Comparison of ENCODE assay signal across 8 cellular contexts in the genomic region with DNA sequence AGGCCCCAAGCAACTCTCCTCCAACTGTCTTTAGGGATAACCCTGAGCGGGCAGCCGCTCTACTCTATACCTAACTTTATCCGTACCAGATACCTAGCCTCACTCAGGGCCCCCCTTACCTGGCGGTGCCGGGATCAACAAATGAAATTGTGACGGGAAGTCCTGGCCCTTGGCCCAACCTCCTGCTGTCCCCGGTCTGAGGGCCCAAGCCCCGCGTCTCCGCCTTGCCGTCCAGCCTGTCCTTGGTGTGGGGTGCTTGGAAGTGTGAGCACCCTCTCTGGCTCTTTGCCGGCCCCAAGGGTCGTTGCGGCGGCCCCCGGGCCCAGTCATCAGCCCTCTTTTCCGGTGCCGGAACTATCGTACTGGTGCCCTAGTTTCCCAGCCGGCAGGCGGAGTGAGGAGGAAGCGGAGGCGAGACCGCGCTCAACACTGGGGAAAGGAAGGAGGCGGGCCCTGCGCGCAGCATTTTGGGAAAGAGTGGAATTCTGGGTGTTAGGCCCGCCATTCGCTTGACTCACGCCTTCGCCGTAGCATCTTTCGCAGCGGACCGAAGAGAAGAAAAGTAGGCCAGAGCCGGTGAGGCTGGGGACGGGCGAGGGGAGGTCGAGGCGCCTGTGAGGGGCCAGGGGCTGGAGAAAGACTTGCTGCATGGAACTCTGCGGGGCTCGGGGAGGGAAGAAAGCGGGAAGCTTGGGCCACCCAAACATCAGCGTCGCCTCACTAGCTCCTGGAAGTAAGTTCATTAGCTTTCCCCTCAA. TPM values are rescaled to one million over a fixed set of nuclear protein-coding genes. Genes with fewer than 3 reads are reported as not detected.
DNase-seq lines count a peak whose midpoint lies in the region; ATAC-seq and TF ChIP-seq lines count a peak whose summit lies in the region.

A gene (plus strand): TSS at position 504 of the 758 bp plus-strand sequence. CDS start 1,676 bp downstream, outside the sequence.

- ATAC-seq in HG02870 (IDR thresholded peaks at IDR 0.05; ENCODE audit: unreplicated experiment) (peak; percentile 52), T-helper 17 cell (peak; percentile 70), upper lobe of right lung (peak; percentile 85)

- intact Hi-C loops in left ventricle myocardium inferior (cut with micrococcal nuclease) (no loop called here), upper lobe of right lung (cut with DNase I) (no loop called here)

- H3K36me3 Mint-ChIP-seq in T-helper 17 cell (ENCODE audit: low read depth) (peaks cover 15% of the 10 kb centered on the region), progenitor cell of endocrine pancreas (ENCODE audit: insufficient read depth) (peaks cover 8% of the 10 kb centered on the region)

- H3K9me3 Mint-ChIP-seq in progenitor cell of endocrine pancreas (ENCODE audit: low read depth): no peaks in the 10 kb centered on the region

- H3K4me1 Mint-ChIP-seq in T-helper 17 cell: peaks cover 55% of the 10 kb centered on the region
- H3K4me1 Mint-ChIP-seq in progenitor cell of endocrine pancreas (ENCODE audit: low read depth): peaks cover 30% of the 10 kb centered on the region

- H3K4me1 ChIP-seq in left ventricle myocardium inferior (peaks cover 86% of the 10 kb centered on the region), upper lobe of right lung (peaks cover 41% of the 10 kb centered on the region)

- H3K27ac ChIP-seq in left ventricle myocardium inferior (replicated peaks): peak within 1 kb of the TSS; percentile 94
- peak within 1 kb of the TSS; percentile 96 for H3K27ac ChIP-seq in upper lobe of right lung

- H3K4me3 Mint-ChIP-seq in T-helper 17 cell: peak within 1 kb of the TSS; percentile 99
- peak within 1 kb of the TSS; percentile 99 for H3K4me3 Mint-ChIP-seq in progenitor cell of endocrine pancreas (ENCODE audit: low read depth)

- TF ChIP-seq POLR2A in GM15510 (IDR thresholded peaks at IDR 0.05; ENCODE audit: borderline replicate concordance, extremely low read depth, insufficient read length): peak; percentile 73

- H3K4me3 ChIP-seq in left ventricle myocardium inferior (peak within 1 kb of the TSS; percentile 97), upper lobe of right lung (peak within 1 kb of the TSS; percentile 86)

- H3K9me3 ChIP-seq in T-helper 17 cell (ENCODE audit: control insufficient read depth, low read length, poor library complexity, severe bottlenecking) (no peaks in the 10 kb centered on the region), left ventricle myocardium inferior (replicated peaks) (no peaks in the 10 kb centered on the region), upper lobe of right lung (no peaks in the 10 kb centered on the region)

- H3K36me3 ChIP-seq in left ventricle myocardium inferior: peaks cover 32% of the 10 kb centered on the region
- H3K36me3 ChIP-seq in upper lobe of right lung: peaks cover 29% of the 10 kb centered on the region

- H3K27me3 Mint-ChIP-seq in T-helper 17 cell (no peaks in the 10 kb centered on the region), progenitor cell of endocrine pancreas (no peaks in the 10 kb centered on the region)

- TF ChIP-seq CTCF in left ventricle myocardium inferior (IDR thresholded peaks at IDR 0.05; ENCODE audit: borderline replicate concordance) (peak; percentile 54), progenitor cell of endocrine pancreas (IDR thresholded peaks at IDR 0.05; ENCODE audit: unreplicated experiment) (no peak), upper lobe of right lung (IDR thresholded peaks at IDR 0.05) (peak; percentile 26)

- peak within 1 kb of the TSS; percentile 99 for H3K27ac Mint-ChIP-seq in T-helper 17 cell
- H3K27ac Mint-ChIP-seq in progenitor cell of endocrine pancreas: peak within 1 kb of the TSS; percentile 96

- DNase-seq in NCI-H146 treated with DMSO at 0.1 percent for 48 hours (lab: John Stamatoyannopoulos, UW; ENCODE audit: unreplicated experiment) (peak; percentile 68), T-helper 17 cell (peak; percentile 78 to 87 (median 82)), amygdala (lab: John Stamatoyannopoulos, UW) (peak; percentile 53 to 100 (median 90)), left ventricle myocardium inferior (peak; percentile 94), progenitor cell of endocrine pancreas (ENCODE audit: low spot score, unreplicated experiment) (peak; percentile 80), upper lobe of right lung (peak; percentile 96)

- H3K27me3 ChIP-seq in left ventricle myocardium inferior (ENCODE audit: low read depth) (no peaks in the 10 kb centered on the region), upper lobe of right lung (no peaks in the 10 kb centered on the region)

RNA-seq across cellular contexts. Expression of the gene that starts here (rescaled TPM):
- 10 to 100 TPM; 35.2 to 41.2 TPM for total RNA-seq in T-helper 17 cell
- 69.9 TPM for total RNA-seq in left ventricle myocardium inferior
- total RNA-seq in progenitor cell of endocrine pancreas: 124 and 125 TPM in 2 replicates
- 64.5 TPM for total RNA-seq in upper lobe of right lung

Comparison
In these comparisons a context has a peak if more than half of its experiments do, and no peak if none do; other contexts are left out.
1. Peak in every context shown above with its lines: DNase-seq, ATAC-seq, H3K4me3 ChIP-seq and H3K27ac ChIP-seq.